Comparison of ENCODE assay signal across 31 cellular contexts in genomic region chr7:15604166-15604565, GRCh38. TPM values are rescaled to one million over a fixed set of nuclear protein-coding genes. Genes with fewer than 3 reads are reported as not detected.
"Had no signal": no experiment of that assay in that cellular context is flagged by ENCODE, and none has a peak within 500 bp of the region (broad histone marks: within the 10 kb centered on the region; RNA-seq: fewer than 3 reads in every experiment).

No MANE protein-coding gene starts in this region.

- FAIRE-seq: bronchial epithelial cell, TTC549 had no signal

- H3K36me3 ChIP-seq: ascending aorta, cardiac muscle cell, colonic mucosa had no signal

- H3K27ac ChIP-seq: ascending aorta, cardiac muscle cell, colonic mucosa, VCaP had no signal

- H3K27me3 ChIP-seq: ascending aorta, cardiac muscle cell, colonic mucosa had no signal

- H3K9me3 ChIP-seq: ascending aorta, colonic mucosa had no signal

- ATAC-seq: activated CD8-positive, alpha-beta memory T cell treated with anti-CD3 and anti-CD28 coated beads, Interleukin-2, amount 10 ng/mL, durations not matched to agents 7 days and 5 days; activated CD8-positive, alpha-beta T cell treated with anti-CD3 and anti-CD28 coated beads, Interleukin-2, amount 10 ng/mL, durations not matched to agents 7 days and 5 days; activated naive CD8-positive, alpha-beta T cell treated with anti-CD3 and anti-CD28 coated beads, Interleukin-2, amount 50 U/mL, for 24 hours had no signal

- DNase-seq: activated B cell treated with CpG ODN at 0.5 μM for 24 hours; activated CD4-positive, alpha-beta memory T cell treated with anti-CD3 and anti-CD28 coated beads, Interleukin-2, amount 10 ng/mL, durations not matched to agents 7 days and 5 days; activated CD4-positive, alpha-beta T cell treated with anti-CD3 and anti-CD28 coated beads for 4 hours; activated CD4-positive, alpha-beta T cell treated with anti-CD3 and anti-CD28 coated beads, Interleukin-2, amount 10 ng/mL, durations not matched to agents 24 days and 14 days; activated CD4-positive, alpha-beta T cell treated with anti-CD3 and anti-CD28 coated beads, Interleukin-2, amount 50 U/mL, for 1 hour; activated CD4-positive, alpha-beta T cell treated with anti-CD3 and anti-CD28 coated beads, Interleukin-2, amount 50 U/mL, for 4 hours; activated CD4-positive, CD25-positive, alpha-beta regulatory T cell treated with anti-CD3 and anti-CD28 coated beads, Interleukin-2, amount 50 U/mL, for 72 hours; activated CD8-positive, alpha-beta memory T cell treated with anti-CD3 and anti-CD28 coated beads for 24 hours; activated CD8-positive, alpha-beta memory T cell treated with anti-CD3 and anti-CD28 coated beads, Interleukin-2, amount 10 ng/mL, durations not matched to agents 7 days and 5 days; activated CD8-positive, alpha-beta memory T cell treated with anti-CD3 and anti-CD28 coated beads, Interleukin-2, amount 50 U/mL, for 48 hours; activated CD8-positive, alpha-beta T cell treated with anti-CD3 and anti-CD28 coated beads, Interleukin-2, amount 10 ng/mL, durations not matched to agents 7 days and 5 days; activated effector memory CD4-positive, alpha-beta T cell treated with Interleukin-2 at 50 U/mL for 16 hours; activated gamma-delta T cell; activated naive CD4-positive, alpha-beta T cell treated with anti-CD3 and anti-CD28 coated beads, Interleukin-2, amount 10 ng/mL, durations not matched to agents 7 days and 5 days; activated naive CD4-positive, alpha-beta T cell treated with Interleukin-2 at 50 U/mL for 16 hours; activated naive CD8-positive, alpha-beta T cell treated with anti-CD3 and anti-CD28 coated beads, Interleukin-2, amount 10 ng/mL, durations not matched to agents 7 days and 5 days; activated naive CD8-positive, alpha-beta T cell treated with anti-CD3 and anti-CD28 coated beads, Interleukin-2, amount 50 U/mL, for 24 hours; activated T-cell treated with anti-CD3 and anti-CD28 coated beads, Interleukin-2, amount 50 U/mL, for 24 hours; activated T-cell treated with anti-CD3 and anti-CD28 coated beads, Interleukin-2, amount 50 U/mL, for 48 hours; amygdala; anterior cingulate cortex; caudate nucleus; cerebellar nuclear complex; colonic mucosa; T-helper 9 cell had no signal

- H3K4me3 ChIP-seq: ascending aorta, cardiac muscle cell, colonic mucosa had no signal

- H3K4me1 ChIP-seq: ascending aorta, colonic mucosa had no signal

RNA-seq across cellular contexts. Expression of gene AGMO, which starts 42.4 kb away (rescaled TPM):
- total RNA-seq: activated B cell treated with CpG ODN at 0.5 μM for 24 hours; activated CD4-positive, alpha-beta memory T cell treated with anti-CD3 and anti-CD28 coated beads, Interleukin-2, amount 10 ng/mL, durations not matched to agents 7 days and 5 days; activated CD4-positive, alpha-beta T cell treated with anti-CD3 and anti-CD28 coated beads, Interleukin-2, amount 10 ng/mL, durations not matched to agents 24 days and 14 days; activated CD8-positive, alpha-beta memory T cell treated with anti-CD3 and anti-CD28 coated beads, Interleukin-2, amount 10 ng/mL, durations not matched to agents 7 days and 5 days; activated CD8-positive, alpha-beta T cell treated with anti-CD3 and anti-CD28 coated beads, Interleukin-2, amount 10 ng/mL, durations not matched to agents 7 days and 5 days; activated naive CD8-positive, alpha-beta T cell treated with anti-CD3 and anti-CD28 coated beads, Interleukin-2, amount 10 ng/mL, durations not matched to agents 7 days and 5 days; activated T-helper 2 cell treated with anti-CD3 and anti-CD28 coated beads, Interferon-gamma antibody, Interleukin-2, Interleukin-4, amounts not matched to agents 10 μg/mL and 5 μg/mL and 100 μg/mL, durations not matched to agents 14 hours and 24 hours and 36 hours; ascending aorta; cardiac muscle cell had no signal
